ENCODE assay signal across 1 cellular context in the genomic region with DNA sequence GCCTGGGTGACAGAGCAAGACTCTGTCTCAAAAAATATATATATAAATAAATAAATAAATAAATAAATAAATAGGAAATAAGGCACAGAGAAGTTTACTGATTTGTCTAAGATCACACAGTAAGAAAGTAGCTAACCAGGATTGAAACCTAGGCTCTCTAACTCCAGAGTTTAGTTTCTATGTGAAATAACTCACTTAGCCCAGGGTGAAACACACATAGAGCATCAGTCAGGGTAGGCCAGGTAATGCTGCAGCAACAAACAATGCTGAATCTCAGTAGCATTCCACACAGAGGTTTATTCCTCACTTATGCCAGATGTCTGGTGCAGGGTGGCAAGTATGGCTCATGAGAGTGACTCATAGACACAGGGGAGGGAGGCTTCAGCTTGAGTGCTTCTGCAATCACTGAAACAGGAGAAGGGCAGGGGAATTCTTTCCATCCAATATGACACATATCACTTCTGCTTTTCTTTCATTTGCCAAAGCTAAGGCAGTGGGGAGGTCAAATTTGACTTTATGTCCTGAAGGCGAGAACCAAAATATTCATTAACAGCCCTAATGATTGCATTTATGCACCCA.
TF ChIP-seq lines count a peak whose summit lies in the region.

No MANE protein-coding gene starts in this region.

TF ChIP-seq in HEK293, 187 proteins besides CTCF, POLR2A, EP300 and RAD21 (continued from another document and continues in another):
- TF ChIP-seq, protein P1, sequence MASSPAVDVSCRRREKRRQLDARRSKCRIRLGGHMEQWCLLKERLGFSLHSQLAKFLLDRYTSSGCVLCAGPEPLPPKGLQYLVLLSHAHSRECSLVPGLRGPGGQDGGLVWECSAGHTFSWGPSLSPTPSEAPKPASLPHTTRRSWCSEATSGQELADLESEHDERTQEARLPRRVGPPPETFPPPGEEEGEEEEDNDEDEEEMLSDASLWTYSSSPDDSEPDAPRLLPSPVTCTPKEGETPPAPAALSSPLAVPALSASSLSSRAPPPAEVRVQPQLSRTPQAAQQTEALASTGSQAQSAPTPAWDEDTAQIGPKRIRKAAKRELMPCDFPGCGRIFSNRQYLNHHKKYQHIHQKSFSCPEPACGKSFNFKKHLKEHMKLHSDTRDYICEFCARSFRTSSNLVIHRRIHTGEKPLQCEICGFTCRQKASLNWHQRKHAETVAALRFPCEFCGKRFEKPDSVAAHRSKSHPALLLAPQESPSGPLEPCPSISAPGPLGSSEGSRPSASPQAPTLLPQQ (tag by site-specific recombination; IDR thresholded peaks at IDR 0.05), result 0 out of 2 replicates have a peak, but pooled peaks have one; percentile 22
- TF ChIP-seq ZNF549 (tag by site-specific recombination; IDR thresholded peaks at IDR 0.05) (no peak), ZNF544 (tag by site-specific recombination; IDR thresholded peaks at IDR 0.05) (no peak), ZNF48 (tag by site-specific recombination; IDR thresholded peaks at IDR 0.05) (no peak), ZNF747 (tag by site-specific recombination; IDR thresholded peaks at IDR 0.05) (no peak), ZNF132 (tag by site-specific recombination; IDR thresholded peaks at IDR 0.05; ENCODE audit: borderline replicate concordance) (no peak), KLF10 (tag by site-specific recombination; IDR thresholded peaks at IDR 0.05) (no peak), ZNF114 (tag by site-specific recombination; IDR thresholded peaks at IDR 0.05) (no peak), ZNF521 (tag by site-specific recombination; IDR thresholded peaks at IDR 0.05) (no peak), ZNF621 (tag by site-specific recombination; IDR thresholded peaks at IDR 0.05) (no peak), ZNF792 (tag by site-specific recombination; IDR thresholded peaks at IDR 0.05) (no peak), ZNF24 (tag by site-specific recombination; IDR thresholded peaks at IDR 0.05) (peak; percentile 47; the same call in 1 of the 2 replicates), KLF9 (tag by site-specific recombination; IDR thresholded peaks at IDR 0.05; ENCODE audit: low read depth) (no peak; the same call in 1 of the 2 replicates), ZNF670 (tag by site-specific recombination; IDR thresholded peaks at IDR 0.05; ENCODE audit: low read depth) (no peak), SP7 (tag by site-specific recombination; IDR thresholded peaks at IDR 0.05) (peak; percentile 67), ZBTB20 (tag by site-specific recombination; IDR thresholded peaks at IDR 0.05) (no peak), ZNF214 (tag by site-specific recombination; IDR thresholded peaks at IDR 0.05; ENCODE audit: borderline replicate concordance) (peak; percentile 71), ZNF596 (tag by site-specific recombination; IDR thresholded peaks at IDR 0.05) (no peak), EGR2 (tag by site-specific recombination; IDR thresholded peaks at IDR 0.05; ENCODE audit: low read depth) (no peak), ZNF146 (tag by site-specific recombination; IDR thresholded peaks at IDR 0.05) (no peak), YY2 (tag by site-specific recombination; IDR thresholded peaks at IDR 0.05) (no peak), ZNF140 (tag by site-specific recombination; IDR thresholded peaks at IDR 0.05) (peak; percentile 74; the same call in 1 of the 2 replicates), ZNF266 (tag by site-specific recombination; IDR thresholded peaks at IDR 0.05; ENCODE audit: low read depth) (peak; percentile 73), ZNF223 (tag by site-specific recombination; IDR thresholded peaks at IDR 0.05) (no peak), ZSCAN30 (tag by site-specific recombination; IDR thresholded peaks at IDR 0.05) (no peak), BCL11A (tag by site-specific recombination; IDR thresholded peaks at IDR 0.05; ENCODE audit: low read depth) (no peak), ZNF23 (tag by site-specific recombination; IDR thresholded peaks at IDR 0.05; ENCODE audit: borderline replicate concordance) (no peak), ZNF776 (tag by site-specific recombination; IDR thresholded peaks at IDR 0.05; ENCODE audit: borderline replicate concordance) (no peak), ZBTB7A (tag by site-specific recombination; IDR thresholded peaks at IDR 0.05; ENCODE audit: low read depth) (no peak), ZNF610 (tag by site-specific recombination; IDR thresholded peaks at IDR 0.05; ENCODE audit: borderline replicate concordance) (no peak), ZNF10 (tag by site-specific recombination; IDR thresholded peaks at IDR 0.05) (no peak; the same call in 1 of the 2 replicates), ZFHX2 (tag by site-specific recombination; conservative IDR thresholded peaks at IDR 0.05) (no peak), ZNF175 (tag by site-specific recombination; IDR thresholded peaks at IDR 0.05) (no peak), BCL11B (tag by site-specific recombination; IDR thresholded peaks at IDR 0.05; ENCODE audit: low read depth) (no peak), IKZF3 (tag by site-specific recombination; IDR thresholded peaks at IDR 0.05) (0 out of 2 replicates have a peak, but pooled peaks have one; percentile 60), ZNF366 (tag by site-specific recombination; conservative IDR thresholded peaks at IDR 0.05) (peak; percentile 59; the same call in 1 of the 2 replicates), ZNF335 (tag by site-specific recombination; conservative IDR thresholded peaks at IDR 0.05) (no peak; the same call in 1 of the 2 replicates), FEZF1 (tag by site-specific recombination; IDR thresholded peaks at IDR 0.05) (no peak), MZF1 (tag by site-specific recombination; IDR thresholded peaks at IDR 0.05; ENCODE audit: borderline replicate concordance) (peak; percentile 21; the same call in 1 of the 2 replicates), ZNF529 (tag by site-specific recombination; IDR thresholded peaks at IDR 0.05; ENCODE audit: insufficient replicate concordance) (no peak), SCRT1 (tag by site-specific recombination; IDR thresholded peaks at IDR 0.05; ENCODE audit: borderline replicate concordance) (no peak), PRDM1 (tag by site-specific recombination; IDR thresholded peaks at IDR 0.05) (peak; percentile 86)
- TF ChIP-seq, protein P2, sequence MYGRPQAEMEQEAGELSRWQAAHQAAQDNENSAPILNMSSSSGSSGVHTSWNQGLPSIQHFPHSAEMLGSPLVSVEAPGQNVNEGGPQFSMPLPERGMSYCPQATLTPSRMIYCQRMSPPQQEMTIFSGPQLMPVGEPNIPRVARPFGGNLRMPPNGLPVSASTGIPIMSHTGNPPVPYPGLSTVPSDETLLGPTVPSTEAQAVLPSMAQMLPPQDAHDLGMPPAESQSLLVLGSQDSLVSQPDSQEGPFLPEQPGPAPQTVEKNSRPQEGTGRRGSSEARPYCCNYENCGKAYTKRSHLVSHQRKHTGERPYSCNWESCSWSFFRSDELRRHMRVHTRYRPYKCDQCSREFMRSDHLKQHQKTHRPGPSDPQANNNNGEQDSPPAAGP (tag by site-specific recombination; IDR thresholded peaks at IDR 0.05), result 0 out of 2 replicates have a peak, but pooled peaks have one; percentile 48
- TF ChIP-seq, protein P3, sequence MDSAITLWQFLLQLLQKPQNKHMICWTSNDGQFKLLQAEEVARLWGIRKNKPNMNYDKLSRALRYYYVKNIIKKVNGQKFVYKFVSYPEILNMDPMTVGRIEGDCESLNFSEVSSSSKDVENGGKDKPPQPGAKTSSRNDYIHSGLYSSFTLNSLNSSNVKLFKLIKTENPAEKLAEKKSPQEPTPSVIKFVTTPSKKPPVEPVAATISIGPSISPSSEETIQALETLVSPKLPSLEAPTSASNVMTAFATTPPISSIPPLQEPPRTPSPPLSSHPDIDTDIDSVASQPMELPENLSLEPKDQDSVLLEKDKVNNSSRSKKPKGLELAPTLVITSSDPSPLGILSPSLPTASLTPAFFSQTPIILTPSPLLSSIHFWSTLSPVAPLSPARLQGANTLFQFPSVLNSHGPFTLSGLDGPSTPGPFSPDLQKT (IDR thresholded peaks at IDR 0.05; ENCODE audit: borderline replicate concordance, low read depth, low read length), result no peak
- TF ChIP-seq, protein P4, sequence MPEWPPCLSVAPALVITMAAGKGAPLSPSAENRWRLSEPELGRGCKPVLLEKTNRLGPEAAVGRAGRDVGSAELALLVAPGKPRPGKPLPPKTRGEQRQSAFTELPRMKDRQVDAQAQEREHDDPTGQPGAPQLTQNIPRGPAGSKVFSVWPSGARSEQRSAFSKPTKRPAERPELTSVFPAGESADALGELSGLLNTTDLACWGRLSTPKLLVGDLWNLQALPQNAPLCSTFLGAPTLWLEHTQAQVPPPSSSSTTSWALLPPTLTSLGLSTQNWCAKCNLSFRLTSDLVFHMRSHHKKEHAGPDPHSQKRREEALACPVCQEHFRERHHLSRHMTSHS (tag by site-specific recombination; IDR thresholded peaks at IDR 0.05), result no peak
- TF ChIP-seq, protein P5, sequence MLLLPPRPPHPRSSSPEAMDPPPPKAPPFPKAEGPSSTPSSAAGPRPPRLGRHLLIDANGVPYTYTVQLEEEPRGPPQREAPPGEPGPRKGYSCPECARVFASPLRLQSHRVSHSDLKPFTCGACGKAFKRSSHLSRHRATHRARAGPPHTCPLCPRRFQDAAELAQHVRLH (tag by site-specific recombination; IDR thresholded peaks at IDR 0.05), result peak; percentile 45; the same call in 1 of the 2 replicates
- TF ChIP-seq, protein P6, sequence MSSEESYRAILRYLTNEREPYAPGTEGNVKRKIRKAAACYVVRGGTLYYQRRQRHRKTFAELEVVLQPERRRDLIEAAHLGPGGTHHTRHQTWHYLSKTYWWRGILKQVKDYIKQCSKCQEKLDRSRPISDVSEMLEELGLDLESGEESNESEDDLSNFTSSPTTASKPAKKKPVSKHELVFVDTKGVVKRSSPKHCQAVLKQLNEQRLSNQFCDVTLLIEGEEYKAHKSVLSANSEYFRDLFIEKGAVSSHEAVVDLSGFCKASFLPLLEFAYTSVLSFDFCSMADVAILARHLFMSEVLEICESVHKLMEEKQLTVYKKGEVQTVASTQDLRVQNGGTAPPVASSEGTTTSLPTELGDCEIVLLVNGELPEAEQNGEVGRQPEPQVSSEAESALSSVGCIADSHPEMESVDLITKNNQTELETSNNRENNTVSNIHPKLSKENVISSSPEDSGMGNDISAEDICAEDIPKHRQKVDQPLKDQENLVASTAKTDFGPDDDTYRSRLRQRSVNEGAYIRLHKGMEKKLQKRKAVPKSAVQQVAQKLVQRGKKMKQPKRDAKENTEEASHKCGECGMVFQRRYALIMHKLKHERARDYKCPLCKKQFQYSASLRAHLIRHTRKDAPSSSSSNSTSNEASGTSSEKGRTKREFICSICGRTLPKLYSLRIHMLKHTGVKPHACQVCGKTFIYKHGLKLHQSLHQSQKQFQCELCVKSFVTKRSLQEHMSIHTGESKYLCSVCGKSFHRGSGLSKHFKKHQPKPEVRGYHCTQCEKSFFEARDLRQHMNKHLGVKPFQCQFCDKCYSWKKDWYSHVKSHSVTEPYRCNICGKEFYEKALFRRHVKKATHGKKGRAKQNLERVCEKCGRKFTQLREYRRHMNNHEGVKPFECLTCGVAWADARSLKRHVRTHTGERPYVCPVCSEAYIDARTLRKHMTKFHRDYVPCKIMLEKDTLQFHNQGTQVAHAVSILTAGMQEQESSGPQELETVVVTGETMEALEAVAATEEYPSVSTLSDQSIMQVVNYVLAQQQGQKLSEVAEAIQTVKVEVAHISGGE (tag by site-specific recombination; conservative IDR thresholded peaks at IDR 0.05; ENCODE audit: low read depth), result peak; percentile 71
- TF ChIP-seq, protein P7, sequence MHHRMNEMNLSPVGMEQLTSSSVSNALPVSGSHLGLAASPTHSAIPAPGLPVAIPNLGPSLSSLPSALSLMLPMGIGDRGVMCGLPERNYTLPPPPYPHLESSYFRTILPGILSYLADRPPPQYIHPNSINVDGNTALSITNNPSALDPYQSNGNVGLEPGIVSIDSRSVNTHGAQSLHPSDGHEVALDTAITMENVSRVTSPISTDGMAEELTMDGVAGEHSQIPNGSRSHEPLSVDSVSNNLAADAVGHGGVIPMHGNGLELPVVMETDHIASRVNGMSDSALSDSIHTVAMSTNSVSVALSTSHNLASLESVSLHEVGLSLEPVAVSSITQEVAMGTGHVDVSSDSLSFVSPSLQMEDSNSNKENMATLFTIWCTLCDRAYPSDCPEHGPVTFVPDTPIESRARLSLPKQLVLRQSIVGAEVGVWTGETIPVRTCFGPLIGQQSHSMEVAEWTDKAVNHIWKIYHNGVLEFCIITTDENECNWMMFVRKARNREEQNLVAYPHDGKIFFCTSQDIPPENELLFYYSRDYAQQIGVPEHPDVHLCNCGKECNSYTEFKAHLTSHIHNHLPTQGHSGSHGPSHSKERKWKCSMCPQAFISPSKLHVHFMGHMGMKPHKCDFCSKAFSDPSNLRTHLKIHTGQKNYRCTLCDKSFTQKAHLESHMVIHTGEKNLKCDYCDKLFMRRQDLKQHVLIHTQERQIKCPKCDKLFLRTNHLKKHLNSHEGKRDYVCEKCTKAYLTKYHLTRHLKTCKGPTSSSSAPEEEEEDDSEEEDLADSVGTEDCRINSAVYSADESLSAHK (tag by site-specific recombination; IDR thresholded peaks at IDR 0.05), result no peak
- TF ChIP-seq, protein P8, sequence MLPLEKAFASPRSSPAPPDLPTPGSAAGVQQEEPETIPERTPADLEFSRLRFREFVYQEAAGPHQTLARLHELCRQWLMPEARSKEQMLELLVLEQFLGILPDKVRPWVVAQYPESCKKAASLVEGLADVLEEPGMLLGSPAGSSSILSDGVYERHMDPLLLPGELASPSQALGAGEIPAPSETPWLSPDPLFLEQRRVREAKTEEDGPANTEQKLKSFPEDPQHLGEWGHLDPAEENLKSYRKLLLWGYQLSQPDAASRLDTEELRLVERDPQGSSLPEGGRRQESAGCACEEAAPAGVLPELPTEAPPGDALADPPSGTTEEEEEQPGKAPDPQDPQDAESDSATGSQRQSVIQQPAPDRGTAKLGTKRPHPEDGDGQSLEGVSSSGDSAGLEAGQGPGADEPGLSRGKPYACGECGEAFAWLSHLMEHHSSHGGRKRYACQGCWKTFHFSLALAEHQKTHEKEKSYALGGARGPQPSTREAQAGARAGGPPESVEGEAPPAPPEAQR (tag by site-specific recombination; IDR thresholded peaks at IDR 0.05), result no peak
- TF ChIP-seq, protein P9, sequence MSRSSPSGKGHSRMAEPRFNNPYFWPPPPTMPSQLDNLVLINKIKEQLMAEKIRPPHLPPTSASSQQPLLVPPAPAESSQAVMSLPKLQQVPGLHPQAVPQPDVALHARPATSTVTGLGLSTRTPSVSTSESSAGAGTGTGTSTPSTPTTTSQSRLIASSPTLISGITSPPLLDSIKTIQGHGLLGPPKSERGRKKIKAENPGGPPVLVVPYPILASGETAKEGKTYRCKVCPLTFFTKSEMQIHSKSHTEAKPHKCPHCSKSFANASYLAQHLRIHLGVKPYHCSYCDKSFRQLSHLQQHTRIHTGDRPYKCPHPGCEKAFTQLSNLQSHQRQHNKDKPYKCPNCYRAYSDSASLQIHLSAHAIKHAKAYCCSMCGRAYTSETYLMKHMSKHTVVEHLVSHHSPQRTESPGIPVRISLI (tag by site-specific recombination; IDR thresholded peaks at IDR 0.05), result no peak
- TF ChIP-seq, protein P10, sequence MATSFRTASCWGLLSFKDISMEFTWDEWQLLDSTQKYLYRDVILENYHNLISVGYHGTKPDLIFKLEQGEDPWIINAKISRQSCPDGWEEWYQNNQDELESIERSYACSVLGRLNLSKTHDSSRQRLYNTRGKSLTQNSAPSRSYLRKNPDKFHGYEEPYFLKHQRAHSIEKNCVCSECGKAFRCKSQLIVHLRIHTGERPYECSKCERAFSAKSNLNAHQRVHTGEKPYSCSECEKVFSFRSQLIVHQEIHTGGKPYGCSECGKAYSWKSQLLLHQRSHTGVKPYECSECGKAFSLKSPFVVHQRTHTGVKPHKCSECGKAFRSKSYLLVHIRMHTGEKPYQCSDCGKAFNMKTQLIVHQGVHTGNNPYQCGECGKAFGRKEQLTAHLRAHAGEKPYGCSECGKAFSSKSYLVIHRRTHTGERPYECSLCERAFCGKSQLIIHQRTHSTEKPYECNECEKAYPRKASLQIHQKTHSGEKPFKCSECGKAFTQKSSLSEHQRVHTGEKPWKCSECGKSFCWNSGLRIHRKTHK (tag by site-specific recombination; IDR thresholded peaks at IDR 0.05), result 0 out of 2 replicates have a peak, but pooled peaks have one; percentile 4
